In the genomic region with DNA sequence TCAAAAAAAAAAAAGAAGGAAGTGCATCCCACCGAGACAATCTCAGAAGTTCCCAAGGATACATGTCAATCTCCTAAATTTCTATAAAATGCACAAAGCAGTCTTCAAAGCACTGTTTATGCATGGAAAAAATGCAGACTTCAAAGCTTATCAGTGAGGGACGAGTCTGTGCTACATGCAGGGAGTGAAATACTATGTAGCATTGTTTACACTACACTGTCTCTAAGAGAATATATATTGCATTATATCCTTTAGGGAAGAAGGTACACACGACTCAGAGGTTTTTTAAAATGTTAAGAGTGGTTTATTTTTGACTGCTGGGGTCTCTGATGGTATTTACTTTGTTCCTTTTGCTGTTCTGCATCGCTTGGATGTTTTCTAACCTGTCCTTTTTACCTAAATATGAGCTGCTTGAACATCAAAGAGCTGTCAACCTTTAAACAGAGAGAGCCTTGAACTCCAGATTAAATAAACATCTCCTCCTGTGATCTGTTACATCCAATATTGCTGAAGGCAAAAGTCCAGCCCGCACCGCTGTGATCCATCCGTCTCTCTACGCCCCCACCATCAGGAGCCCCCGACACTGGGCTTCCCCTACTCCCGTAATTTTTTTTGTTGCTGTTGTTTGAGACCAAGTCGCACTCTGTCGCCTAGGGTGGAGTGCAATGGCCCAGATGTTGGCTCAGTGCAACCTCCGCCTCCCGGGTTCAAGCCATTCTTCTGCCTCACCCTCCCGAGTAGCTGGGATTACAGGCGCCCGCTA, we compare ENCODE assay signal across 8 cellular contexts. TPM values are rescaled to one million over a fixed set of nuclear protein-coding genes. Genes with fewer than 3 reads are reported as not detected.
A peak's percentile ranks its signal among the peaks of the same experiment; 100 is the strongest.
DNase-seq lines count a peak whose midpoint lies in the region; ATAC-seq and TF ChIP-seq lines count a peak whose summit lies in the region.

No MANE protein-coding gene starts in this region.

- H3K36me3 ChIP-seq in muscle layer of colon (ENCODE audit: insufficient read depth, low read length): no peaks in the 10 kb centered on the region

- H3K27ac Mint-ChIP-seq in IgD-negative memory B cell: peak overlapping the region; percentile 78 to 93 (median 92)

- no peaks in the 10 kb centered on the region for H3K9me3 Mint-ChIP-seq in IgD-negative memory B cell

- peaks cover 36% of the 10 kb centered on the region for H3K4me1 ChIP-seq in muscle layer of colon (ENCODE audit: insufficient read depth, low read length)

- H3K27me3 Mint-ChIP-seq in IgD-negative memory B cell: no peaks in the 10 kb centered on the region

- H3K4me3 ChIP-seq in choroid plexus epithelial cell (ENCODE audit: low read depth, low read length) (peak overlapping the region; percentile 82), muscle layer of colon (ENCODE audit: low read depth in 1 of 2, low read length in 2 of 2) (peak overlapping the region; percentile 49 to 80)

- H3K36me3 Mint-ChIP-seq in IgD-negative memory B cell: peaks cover 7% of the 10 kb centered on the region

- no peaks in the 10 kb centered on the region for H3K27me3 ChIP-seq in muscle layer of colon (ENCODE audit: control insufficient read depth in 1 of 2, insufficient read depth in 2 of 2, low read length in 2 of 2)

- ATAC-seq in HG03108 (IDR thresholded peaks at IDR 0.05; ENCODE audit: unreplicated experiment) (no peak), HG03378 (IDR thresholded peaks at IDR 0.05; ENCODE audit: unreplicated experiment) (no peak)

- peak overlapping the region; percentile 92 for H3K27ac ChIP-seq in muscle layer of colon (ENCODE audit: low read depth, low read length)

- no peak for TF ChIP-seq CTCF in choroid plexus epithelial cell (conservative IDR thresholded peaks at IDR 0.05; ENCODE audit: low read depth, low read length)

- in situ Hi-C loops in KBM-7 (cut with MboI; ENCODE audit: low pct_unique_long_range_greater_than_20kb, low sequenced_read_pairs): no loop called here

- peaks cover 18 to 32% (median 27%) of the 10 kb centered on the region in 3 donors for H3K4me1 Mint-ChIP-seq in IgD-negative memory B cell

- peak; percentile 4 for DNase-seq in AG08396 (ENCODE audit: low spot score)
- peak; percentile 46 for DNase-seq in choroid plexus epithelial cell (ENCODE audit: low read depth)
- no peak for DNase-seq in KBM-7
- no peak for DNase-seq in cerebellar nuclear complex (lab: John Stamatoyannopoulos, UW)

- H3K9me3 ChIP-seq in muscle layer of colon (ENCODE audit: low read length): no peaks in the 10 kb centered on the region

- H3K4me3 Mint-ChIP-seq in IgD-negative memory B cell: peak overlapping the region; percentile 85 to 95 (median 92)

- H3K9ac ChIP-seq in muscle layer of colon (ENCODE audit: low read length): peak overlapping the region; percentile 54

RNA-seq across cellular contexts. Expression of gene FBXO31, which starts 1.4 kb away (rescaled TPM):
- polyA plus RNA-seq in IgD-negative memory B cell: 22.1 TPM

RNA-seq across cellular contexts. Expression of gene MAP1LC3B, which starts 9.9 kb away (rescaled TPM):
- 141 TPM for polyA plus RNA-seq in IgD-negative memory B cell

Comparison
In these comparisons a context has a peak if more than half of its experiments do, and no peak if none do; other contexts are left out.
1. DNase-seq: peak in AG08396 (single experiment) and choroid plexus epithelial cell (single experiment); none in KBM-7 (single experiment) and cerebellar nuclear complex (0 of 2).